Comparison of ENCODE assay signal across 19 cellular contexts in genomic region chrX:10103023-10103422, GRCh38. TPM values are rescaled to one million over a fixed set of nuclear protein-coding genes. Genes with fewer than 3 reads are reported as not detected.
DNase-seq lines count a peak whose midpoint lies in the region; ATAC-seq and TF ChIP-seq lines count a peak whose summit lies in the region.
"Had no signal": no experiment of that assay in that cellular context is flagged by ENCODE, and none has a peak within 500 bp of the region (broad histone marks: within the 10 kb centered on the region; RNA-seq: fewer than 3 reads in every experiment).

No MANE protein-coding gene starts in this region.

- no peak for ATAC-seq in body of pancreas
- no peak for ATAC-seq in GM19463 (IDR thresholded peaks at IDR 0.05; ENCODE audit: unreplicated experiment)
- ATAC-seq in left lobe of liver: no peak
- ATAC-seq: Panc1, T-cell had no signal

- no peak for TF ChIP-seq CTCF in body of pancreas (IDR thresholded peaks at IDR 0.05)

- intact Hi-C loops in body of pancreas (cut with DNase I): no loop called here

- 86 to 100% methylated on average over 1 of the region's 8 CpGs for WGBS in body of pancreas, 2 donors

- in situ Hi-C loops in ACHN (cut with HindIII; ENCODE audit: low pct_ligation_motif_present, low pct_unique_long_range_greater_than_20kb, low sequenced_read_pairs): no loop called here

- H3K4me3 ChIP-seq in body of pancreas: no peak overlapping the region

- TF ChIP-seq POLR2A in body of pancreas (IDR thresholded peaks at IDR 0.05): no peak

- DNase-seq in ACHN: peak; percentile 47
- peak; percentile 91 for DNase-seq in ELR (ENCODE audit: low read depth)
- DNase-seq in body of pancreas: peak in 2 of 4 donors; percentile 25 to 43
- DNase-seq in islet precursor cell: peak; percentile 86
- no peak for DNase-seq in activated CD8-positive, alpha-beta memory T cell treated with anti-CD3 and anti-CD28 coated beads, Interleukin-2, amount 50 U/mL, for 4 hours
- DNase-seq in left lobe of liver (ENCODE audit: low spot score): no peak
- DNase-seq in KG1 (lab: John Stamatoyannopoulos, UW): no peak
- DNase-seq: activated CD4-positive, CD25-positive, alpha-beta regulatory T cell treated with anti-CD3 and anti-CD28 coated beads, Interleukin-2, amount 50 U/mL, for 72 hours; activated naive CD8-positive, alpha-beta T cell treated with anti-CD3 and anti-CD28 coated beads for 36 hours; activated T-cell treated with anti-CD3 and anti-CD28 coated beads for 4 hours; dermis blood vessel endothelial cell; DMS79; NCI-H1417; NCI-H526; stimulated activated CD4-positive, alpha-beta T cell treated with anti-CD3 and anti-CD28 coated beads, Interleukin-15, amount 100 ng/mL, for 24 hours; T-cell had no signal

- H3K27me3 ChIP-seq in body of pancreas: no peaks in the 10 kb centered on the region

- peak overlapping the region in 3 of 4 donors; percentile 28 to 63 (median 50) for H3K27ac ChIP-seq in body of pancreas
- H3K27ac ChIP-seq: parathyroid adenoma had no signal

- H3K9me3 ChIP-seq in body of pancreas: no peaks in the 10 kb centered on the region

- H3K4me1 ChIP-seq in body of pancreas: peaks cover 26% of the 10 kb centered on the region
- H3K4me1 ChIP-seq: parathyroid adenoma had no signal

- no peaks in the 10 kb centered on the region for H3K36me3 ChIP-seq in body of pancreas (replicated peaks in 1 of 2; ENCODE audit: insufficient read depth in 1 of 2, low read depth in 2 of 2)

RNA-seq across cellular contexts. Expression of gene CLCN4, which starts 53.8 kb away (rescaled TPM):
- total RNA-seq in body of pancreas (1 to 10 TPM in 1 of 2 donors, under 1 TPM in 1; 0.33 to 1.6 TPM), left lobe of liver (9.6 TPM)

Comparison
In these comparisons a context has a peak if more than half of its experiments do, and no peak if none do; other contexts are left out.
1. DNase-seq: peak in ACHN (single experiment), ELR (single experiment) and islet precursor cell (single experiment); none in activated CD8-positive, alpha-beta memory T cell treated with anti-CD3 and anti-CD28 coated beads, Interleukin-2, amount 50 U/mL, for 4 hours (single experiment), left lobe of liver (single experiment) and KG1 (single experiment).